In the genomic region with DNA sequence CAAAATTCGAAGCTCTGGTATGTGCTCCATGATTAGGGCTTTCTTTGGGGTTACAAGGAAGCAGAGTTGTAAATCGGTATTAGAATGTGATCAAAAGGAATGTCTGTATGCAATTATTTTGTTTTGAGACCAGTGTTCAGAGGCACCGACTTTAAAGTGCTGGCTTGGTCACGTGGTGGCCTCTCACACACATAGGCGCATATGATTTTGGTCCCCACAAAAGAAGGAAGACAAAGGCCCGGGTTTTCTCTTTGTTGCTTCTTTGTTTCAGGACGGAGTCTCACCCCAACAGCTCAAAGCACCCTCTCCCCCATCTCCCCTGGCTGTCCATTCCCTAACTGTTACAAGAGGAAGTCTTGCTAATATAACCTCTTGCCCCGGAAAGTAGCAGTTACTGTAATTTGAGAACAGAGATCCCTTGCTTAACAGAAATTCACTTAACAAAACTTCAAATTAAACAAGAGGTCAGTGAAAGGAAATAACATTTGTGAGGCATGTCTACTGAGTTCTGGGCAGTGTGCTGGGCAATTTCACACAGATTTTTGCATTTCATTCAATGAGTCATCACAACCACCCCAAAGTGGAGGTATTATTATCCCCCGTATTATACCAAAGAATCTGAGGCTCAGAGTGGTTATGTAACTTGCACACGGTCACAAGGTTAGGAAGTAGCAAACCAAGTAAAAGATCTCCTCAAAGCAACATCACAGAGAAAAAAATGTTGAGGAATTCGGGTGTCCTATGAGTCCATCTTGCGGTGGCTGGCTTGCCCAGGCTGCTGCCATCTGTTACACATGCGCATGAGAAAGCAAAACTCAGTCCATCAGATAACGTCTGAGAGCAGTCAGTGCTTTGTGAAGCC, we compare ENCODE assay signal across 1 cellular context.
A peak's percentile ranks its signal among the peaks of the same experiment; 100 is the strongest.
TF ChIP-seq lines count a peak whose summit lies in the region.

No MANE protein-coding gene starts in this region.

TF ChIP-seq in H1, 55 proteins besides CTCF, POLR2A, EP300 and RAD21 (continued from another document):
- TF ChIP-seq, protein P1, sequence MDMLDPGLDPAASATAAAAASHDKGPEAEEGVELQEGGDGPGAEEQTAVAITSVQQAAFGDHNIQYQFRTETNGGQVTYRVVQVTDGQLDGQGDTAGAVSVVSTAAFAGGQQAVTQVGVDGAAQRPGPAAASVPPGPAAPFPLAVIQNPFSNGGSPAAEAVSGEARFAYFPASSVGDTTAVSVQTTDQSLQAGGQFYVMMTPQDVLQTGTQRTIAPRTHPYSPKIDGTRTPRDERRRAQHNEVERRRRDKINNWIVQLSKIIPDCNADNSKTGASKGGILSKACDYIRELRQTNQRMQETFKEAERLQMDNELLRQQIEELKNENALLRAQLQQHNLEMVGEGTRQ (IDR thresholded peaks at IDR 0.05; ENCODE audit: low read length): peak; percentile 71
- TF ChIP-seq EGR1 (IDR thresholded peaks at IDR 0.05; ENCODE audit: borderline replicate concordance, low read depth, low read length) (no peak), SIN3A (conservative IDR thresholded peaks at IDR 0.05 in 1 of 2, IDR thresholded peaks at IDR 0.05 in 1 of 2; ENCODE audit: low read depth in 1 of 2, low read length in 2 of 2) (no peak), CHD2 (IDR thresholded peaks at IDR 0.05; ENCODE audit: low read length) (no peak), BACH1 (IDR thresholded peaks at IDR 0.05; ENCODE audit: low read length) (no peak), GTF2F1 (IDR thresholded peaks at IDR 0.05; ENCODE audit: borderline replicate concordance, low read depth, low read length) (no peak)
